Comparison of ENCODE assay signal across 8 cellular contexts in the genomic region with DNA sequence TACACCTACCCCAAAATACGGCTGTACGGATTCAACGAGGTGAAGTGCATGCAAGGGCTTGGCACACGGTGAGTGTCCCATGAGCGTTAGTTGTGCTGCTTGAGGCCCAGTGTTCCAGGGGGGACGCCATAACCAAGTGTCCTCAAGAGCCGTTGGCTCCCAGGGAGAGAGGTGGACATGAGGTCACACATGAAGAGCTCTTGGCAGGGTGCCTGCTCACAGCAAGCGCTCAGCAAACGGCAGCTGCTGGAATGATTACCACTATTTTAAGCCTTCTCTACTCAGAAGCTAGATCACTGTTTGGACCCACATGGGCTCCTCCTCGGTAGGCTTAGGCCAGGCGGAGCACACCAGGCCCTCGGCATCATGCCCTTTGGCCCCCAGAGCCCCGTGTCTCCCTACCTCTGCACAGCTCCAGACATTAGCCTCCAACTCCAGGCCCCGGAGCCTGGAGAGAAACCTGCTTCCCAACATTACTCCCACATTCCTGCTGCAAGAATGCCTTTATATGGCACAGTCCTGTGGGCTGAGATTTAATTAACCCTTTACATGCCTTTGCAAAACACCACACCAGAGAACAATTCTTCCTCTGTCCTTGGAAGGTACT.
DNase-seq lines count a peak whose midpoint lies in the region; ATAC-seq and TF ChIP-seq lines count a peak whose summit lies in the region.

No MANE protein-coding gene starts in this region.

- H3K9me2 ChIP-seq in OCI-LY7 (ENCODE audit: insufficient read depth, low read length), result no peaks in the 10 kb centered on the region

- H4K20me1 ChIP-seq in OCI-LY7 (ENCODE audit: insufficient read depth, low read length), result no peaks in the 10 kb centered on the region

- ATAC-seq in GM18517 (IDR thresholded peaks at IDR 0.05; ENCODE audit: unreplicated experiment), result no peak

- peaks cover 63% of the 10 kb centered on the region for H3K4me1 Mint-ChIP-seq in mesothelial cell of epicardium

- no peak overlapping the region for H3K4me2 ChIP-seq in OCI-LY7 (ENCODE audit: low read length)

- no peaks in the 10 kb centered on the region for H3K9me3 ChIP-seq in OCI-LY7 (ENCODE audit: low read length)

- no peaks in the 10 kb centered on the region for H3K9me3 Mint-ChIP-seq in mesothelial cell of epicardium

- H3K27me3 Mint-ChIP-seq in mesothelial cell of epicardium (ENCODE audit: low read depth), result no peaks in the 10 kb centered on the region

- CTCF ChIA-PET in OCI-LY7 (lab: Charles Lee; ENCODE audit: unreplicated experiment), result no interaction called here

- intact Hi-C loops in OCI-LY7 (cut with micrococcal nuclease; ENCODE audit: unreplicated experiment), result no loop called here

- H3K36me3 ChIP-seq in OCI-LY7 (ENCODE audit: insufficient read depth, low read length), result no peaks in the 10 kb centered on the region

- no peaks in the 10 kb centered on the region for H3K79me2 ChIP-seq in OCI-LY7 (ENCODE audit: insufficient read depth, low read depth, low read length)

- peak overlapping the region; percentile 27 for H3K4me3 Mint-ChIP-seq in mesothelial cell of epicardium

- H3K27ac ChIP-seq in coronary artery, result peak overlapping the region; percentile 41 to 65
- H3K27ac ChIP-seq in OCI-LY7 (ENCODE audit: low read depth, low read length, poor library complexity, severe bottlenecking), result no peak overlapping the region

- TF ChIP-seq CTCF in coronary artery (IDR thresholded peaks at IDR 0.05), result no peak
- TF ChIP-seq CTCF in mesothelial cell of epicardium (IDR thresholded peaks at IDR 0.05; ENCODE audit: unreplicated experiment), result no peak
- no peak for TF ChIP-seq CTCF in OCI-LY7 (conservative IDR thresholded peaks at IDR 0.05; ENCODE audit: low read length)

- POLR2A ChIA-PET in OCI-LY7 (lab: Charles Lee), result interaction anchor here (0.6 kb wide), 1 partner anchor 64 kb away, joined by 3 read pairs; no protein-coding TSS in a partner anchor

- no peaks in the 10 kb centered on the region for H3K36me3 Mint-ChIP-seq in mesothelial cell of epicardium

- H3K27ac Mint-ChIP-seq in mesothelial cell of epicardium, result peak overlapping the region; percentile 94

- H2AFZ ChIP-seq in OCI-LY7 (ENCODE audit: low read length), result no peak overlapping the region

- in situ Hi-C loops in Caki2 (cut with HindIII; ENCODE audit: low pct_unique_long_range_greater_than_20kb, low sequenced_read_pairs), result no loop called here

- DNase-seq in Caki2 (ENCODE audit: low read depth) (peak; percentile 80), NCI-H226 (peak; percentile 60), coronary artery (ENCODE audit: low spot score) (peak; percentile 84), mesothelial cell of epicardium (ENCODE audit: low spot score in 2 of 2, unreplicated experiment in 2 of 2) (peak; percentile 39 to 50), OCI-LY7 (ENCODE audit: low spot score) (no peak), occipital lobe (lab: John Stamatoyannopoulos, UW) (no peak)
- no peak for DNase-seq in activated T-cell treated with anti-CD3 and anti-CD28 coated beads, Interleukin-2, amount 50 U/mL, for 48 hours

- H3K4me3 ChIP-seq in coronary artery (peak overlapping the region; percentile 22), OCI-LY7 (ENCODE audit: low read depth, low read length, poor library complexity, severe bottlenecking) (no peak overlapping the region)

- no TSS peak for BruUV-seq in OCI-LY7 (replicated peaks; lab: Mats Ljungman, UMichigan)

- H3K4me1 ChIP-seq in OCI-LY7 (ENCODE audit: insufficient read depth, low read length, poor library complexity, severe bottlenecking), result no peaks in the 10 kb centered on the region

Comparison
In these comparisons a context has a peak if more than half of its experiments do, and no peak if none do; other contexts are left out.
1. DNase-seq: peak in Caki2 (single experiment), NCI-H226 (single experiment), coronary artery (single experiment) and mesothelial cell of epicardium (2 of 2); none in OCI-LY7 (single experiment), occipital lobe (single experiment) and activated T-cell treated with anti-CD3 and anti-CD28 coated beads, Interleukin-2, amount 50 U/mL, for 48 hours (0 of 2).